Comparison of ENCODE assay signal across 1 cellular context in the genomic region with DNA sequence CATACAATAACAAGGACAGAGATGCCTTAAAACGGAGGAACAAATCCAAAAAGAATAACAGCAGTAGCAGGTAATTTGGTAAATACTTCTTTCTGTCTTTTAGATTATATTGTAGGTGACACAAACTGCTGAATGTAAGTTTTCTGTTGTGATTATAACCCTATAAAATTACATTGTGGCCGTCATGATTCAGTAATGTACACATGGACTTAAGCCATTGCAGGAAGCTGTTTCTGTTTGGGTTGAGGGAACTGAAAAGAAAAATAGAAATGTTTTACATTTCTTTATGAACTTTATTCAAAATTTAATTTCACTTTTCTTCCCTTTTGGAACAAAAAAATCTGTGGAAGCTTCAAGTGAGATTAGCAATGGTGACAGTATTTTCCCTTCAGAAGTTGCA.
TF ChIP-seq lines count a peak whose summit lies in the region.

No MANE protein-coding gene starts in this region.

TF ChIP-seq in HepG2, 621 proteins besides CTCF, POLR2A, EP300 and RAD21:
- TF ChIP-seq FOXA1 (IDR thresholded peaks at IDR 0.05): no peak
- TF ChIP-seq FOXA1 (CRISPR knock-in tag; IDR thresholded peaks at IDR 0.05): peak; percentile 26; the same call in 1 of the 2 replicates
- no peak for TF ChIP-seq ZNF33B (CRISPR knock-in tag; IDR thresholded peaks at IDR 0.05)
